ENCODE assay signal across 1 cellular context in genomic region chr9:86280580-86280979, GRCh38.
TF ChIP-seq lines count a peak whose summit lies in the region.

No MANE protein-coding gene starts in this region.

TF ChIP-seq in HepG2, 621 proteins besides CTCF, POLR2A, EP300 and RAD21:
- TF ChIP-seq ZNF274 (CRISPR knock-in tag; IDR thresholded peaks at IDR 0.05), result no peak
- TF ChIP-seq ETV5 (CRISPR knock-in tag; IDR thresholded peaks at IDR 0.05; ENCODE audit: borderline replicate concordance), result no peak
- TF ChIP-seq YEATS2 (CRISPR knock-in tag; IDR thresholded peaks at IDR 0.05; ENCODE audit: borderline replicate concordance), result no peak
- no peak for TF ChIP-seq MYNN (CRISPR knock-in tag; IDR thresholded peaks at IDR 0.05; ENCODE audit: low read depth)
- TF ChIP-seq DBP (CRISPR knock-in tag; IDR thresholded peaks at IDR 0.05; ENCODE audit: not compliant biosample characterization), result no peak
- no peak for TF ChIP-seq U2AF1 (optimal IDR thresholded peaks at IDR 0.05; ENCODE audit: low read depth, low read length)
- TF ChIP-seq ZNF451 (CRISPR knock-in tag; IDR thresholded peaks at IDR 0.05), result no peak
- TF ChIP-seq MEF2D (CRISPR knock-in tag; IDR thresholded peaks at IDR 0.05), result no peak
